ENCODE assay signal across 18 cellular contexts in the genomic region with DNA sequence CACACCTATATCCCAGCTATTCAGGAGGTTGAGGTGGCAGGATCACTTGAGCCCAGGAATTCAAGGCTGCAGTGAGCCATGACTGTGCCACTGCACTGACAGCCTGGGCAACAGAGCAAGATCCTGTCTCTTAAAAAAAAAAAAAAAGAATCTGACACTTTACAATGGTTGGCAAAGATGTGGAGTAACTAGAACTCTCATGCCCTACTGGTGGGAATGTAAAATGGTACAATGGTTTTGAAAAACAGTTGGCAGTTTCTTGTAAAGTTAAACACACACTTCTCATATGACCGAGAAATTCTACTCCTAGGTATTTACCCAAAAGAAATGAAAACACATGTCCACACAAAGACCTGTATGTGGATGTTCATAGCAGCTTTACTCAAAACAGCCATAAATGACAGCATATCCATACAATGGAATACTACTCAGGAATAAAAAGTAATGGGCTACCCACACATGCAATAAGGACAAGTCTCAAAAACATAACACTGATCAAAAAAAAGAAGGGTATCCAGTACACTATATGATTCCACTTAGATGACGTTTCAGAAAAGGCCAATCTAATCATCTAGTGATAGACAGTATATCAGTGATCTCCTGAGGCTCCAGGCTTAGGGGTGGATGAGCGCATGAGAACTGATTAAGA. TPM values are rescaled to one million over a fixed set of nuclear protein-coding genes. Genes with fewer than 3 reads are reported as not detected.
A peak's percentile ranks its signal among the peaks of the same experiment; 100 is the strongest.
DNase-seq lines count a peak whose midpoint lies in the region; ATAC-seq, FAIRE-seq and TF ChIP-seq lines count a peak whose summit lies in the region.
"Had no signal": no experiment of that assay in that cellular context is flagged by ENCODE, and none has a peak within 500 bp of the region (broad histone marks: within the 10 kb centered on the region; RNA-seq: fewer than 3 reads in every experiment).

No MANE protein-coding gene starts in this region.

- H3K79me2 ChIP-seq in astrocyte (ENCODE audit: insufficient read depth, low read length) (peaks cover 8% of the 10 kb centered on the region), hepatocyte (peaks cover 18% of the 10 kb centered on the region)

- H3K4me3 ChIP-seq in AG10803 (ENCODE audit: low read length) (no peak overlapping the region), HEK293 (ENCODE audit: low read depth, low read length) (no peak overlapping the region), astrocyte (ENCODE audit: insufficient read depth, low read depth, low read length) (no peak overlapping the region), hepatocyte (no peak overlapping the region), small intestine (ENCODE audit: low read depth in 1 of 2, low read length in 2 of 2) (no peak overlapping the region)
- H3K4me3 ChIP-seq: left ventricle myocardium inferior, tibial nerve had no signal

- no peak for ATAC-seq in GM21717 (IDR thresholded peaks at IDR 0.05; ENCODE audit: unreplicated experiment)
- ATAC-seq: natural killer cell, WTC11 had no signal

- no peak overlapping the region for H3K27ac ChIP-seq in HEK293 (ENCODE audit: extremely low read depth, low read depth, low read length)
- peak overlapping the region; percentile 99 for H3K27ac ChIP-seq in astrocyte (ENCODE audit: low read depth, low read length)
- peak overlapping the region; percentile 92 for H3K27ac ChIP-seq in hepatocyte
- H3K27ac ChIP-seq in small intestine (ENCODE audit: low read depth in 1 of 2, low read length in 1 of 2): no peak overlapping the region
- H3K27ac ChIP-seq: left ventricle myocardium inferior, tibial nerve had no signal

- no peak overlapping the region for H2AFZ ChIP-seq in astrocyte (ENCODE audit: low read depth, low read length)
- H2AFZ ChIP-seq in hepatocyte: no peak overlapping the region

- peaks cover 2% of the 10 kb centered on the region for H3K36me3 Mint-ChIP-seq in astrocyte (ENCODE audit: low read depth, unreplicated experiment)
- H3K36me3 Mint-ChIP-seq in activated T-helper 2 cell treated with anti-CD3 and anti-CD28 coated beads, Interferon-gamma antibody, Interleukin-2, Interleukin-4, amounts not matched to agents 10 μg/mL and 5 μg/mL and 100 μg/mL, durations not matched to agents 14 hours and 24 hours and 36 hours (ENCODE audit: low read depth): no peaks in the 10 kb centered on the region
- H3K36me3 Mint-ChIP-seq: natural killer cell, WTC11 had no signal

- no peaks in the 10 kb centered on the region for H3K9me3 Mint-ChIP-seq in astrocyte (ENCODE audit: unreplicated experiment)
- no peaks in the 10 kb centered on the region for H3K9me3 Mint-ChIP-seq in activated T-helper 2 cell treated with anti-CD3 and anti-CD28 coated beads, Interferon-gamma antibody, Interleukin-2, Interleukin-4, amounts not matched to agents 10 μg/mL and 5 μg/mL and 100 μg/mL, durations not matched to agents 14 hours and 24 hours and 36 hours
- H3K9me3 Mint-ChIP-seq: activated naive CD8-positive, alpha-beta T cell treated with anti-CD3 and anti-CD28 coated beads for 36 hours; CD8-positive, alpha-beta memory T cell; natural killer cell had no signal

- peaks cover 5% of the 10 kb centered on the region for H3K4me1 Mint-ChIP-seq in astrocyte (ENCODE audit: low read depth, unreplicated experiment)
- peaks cover 7% of the 10 kb centered on the region for H3K4me1 Mint-ChIP-seq in activated T-helper 2 cell treated with anti-CD3 and anti-CD28 coated beads, Interferon-gamma antibody, Interleukin-2, Interleukin-4, amounts not matched to agents 10 μg/mL and 5 μg/mL and 100 μg/mL, durations not matched to agents 14 hours and 24 hours and 36 hours (ENCODE audit: low read depth)

- TF ChIP-seq CTCF in AG10803 (conservative IDR thresholded peaks at IDR 0.05; ENCODE audit: low read length) (peak; percentile 36), HEK293 (tag by site-specific recombination; IDR thresholded peaks at IDR 0.05) (no peak), astrocyte (IDR thresholded peaks at IDR 0.05; ENCODE audit: insufficient read depth, low read depth, low read length) (no peak), hepatocyte (IDR thresholded peaks at IDR 0.05; ENCODE audit: poor library complexity) (peak; percentile 16)

- peak overlapping the region; percentile 85 for H3K9ac ChIP-seq in astrocyte (ENCODE audit: low read length)

- H3K4me1 ChIP-seq in HEK293 (ENCODE audit: control insufficient read depth, insufficient read depth, low read length) (peaks cover 22% of the 10 kb centered on the region), astrocyte (ENCODE audit: insufficient read depth, low read length) (peaks cover 22% of the 10 kb centered on the region), hepatocyte (ENCODE audit: insufficient read depth) (peaks cover 17% of the 10 kb centered on the region), small intestine (ENCODE audit: control insufficient read depth in 2 of 2, insufficient read depth in 1 of 2, low read depth in 1 of 2, low read length in 1 of 2) (peaks cover 0 to 4% of the 10 kb centered on the region in 2 donors)
- H3K4me1 ChIP-seq: left ventricle myocardium inferior, tibial nerve had no signal

- CTCF ChIA-PET in HEK293 (lab: Yijun Ruan, JAX): interaction anchor here (0.6 to 1.4 kb wide), 5 partner anchors 24 to 313 kb away, joined by 3 to 4 read pairs (median 3); no protein-coding TSS in a partner anchor

- no peaks in the 10 kb centered on the region for H4K20me1 ChIP-seq in astrocyte (ENCODE audit: insufficient read depth, low read length)
- no peaks in the 10 kb centered on the region for H4K20me1 ChIP-seq in hepatocyte (ENCODE audit: insufficient read depth, poor library complexity, severe bottlenecking)

- peak; percentile 33 for DNase-seq in AG10803 (ENCODE audit: low read depth)
- peak; percentile 31 for DNase-seq in astrocyte (ENCODE audit: low read depth)
- DNase-seq in hepatocyte (ENCODE audit: low spot score): no peak
- DNase-seq in small intestine: no peak
- no peak for DNase-seq in activated T-helper 2 cell treated with anti-CD3 and anti-CD28 coated beads, Interferon-gamma antibody, Interleukin-2, Interleukin-4, amounts not matched to agents 10 μg/mL and 5 μg/mL and 100 μg/mL, durations not matched to agents 14 hours and 24 hours and 36 hours (ENCODE audit: low spot score)
- DNase-seq in NCI-H146 (lab: John Stamatoyannopoulos, UW): no peak
- DNase-seq: activated naive CD8-positive, alpha-beta T cell treated with anti-CD3 and anti-CD28 coated beads for 36 hours; CD8-positive, alpha-beta memory T cell; left ventricle myocardium inferior; natural killer cell; NCI-H1417; NCI-H446 treated with DMSO at 0.1 percent for 48 hours; retina; stimulated activated CD4-positive, alpha-beta T cell treated with anti-CD3 and anti-CD28 coated beads, Interleukin-1b, Interleukin-23, amount 100 ng/mL, for 48 hours had no signal

- H3K27me3 ChIP-seq in astrocyte (ENCODE audit: insufficient read depth, low read length): no peaks in the 10 kb centered on the region
- no peaks in the 10 kb centered on the region for H3K27me3 ChIP-seq in hepatocyte
- no peaks in the 10 kb centered on the region for H3K27me3 ChIP-seq in small intestine (ENCODE audit: control insufficient read depth in 2 of 2, insufficient read depth in 2 of 2, low read length in 2 of 2)
- H3K27me3 ChIP-seq: tibial nerve had no signal

- H3K36me3 ChIP-seq in HEK293 (ENCODE audit: control insufficient read depth in 2 of 2, insufficient read depth in 1 of 2, low read length in 2 of 2): no peaks in the 10 kb centered on the region
- no peaks in the 10 kb centered on the region for H3K36me3 ChIP-seq in astrocyte (ENCODE audit: insufficient read depth, low read length)
- H3K36me3 ChIP-seq in hepatocyte (replicated peaks; ENCODE audit: insufficient read depth, low read depth): no peaks in the 10 kb centered on the region
- H3K36me3 ChIP-seq in small intestine (ENCODE audit: control insufficient read depth in 2 of 2, insufficient read depth in 2 of 2, low read length in 2 of 2): no peaks in the 10 kb centered on the region
- H3K36me3 ChIP-seq: left ventricle myocardium inferior, tibial nerve had no signal

- H3K4me2 ChIP-seq in astrocyte (ENCODE audit: low read length): no peak overlapping the region
- H3K4me2 ChIP-seq in hepatocyte: no peak overlapping the region

- 68% methylated on average over 3 of the region's 3 CpGs for WGBS in hepatocyte (ENCODE audit: low lambda C conversion rate, missing lambda C conversion rate)
- 77 to 92% (median 91%) methylated on average over 3 of the region's 3 CpGs for WGBS in small intestine, 3 donors

- FAIRE-seq in astrocyte (lab: Jason Lieb, UNC) (no peak), small intestine (lab: Jason Lieb, UNC) (no peak)

- H3K27me3 Mint-ChIP-seq in astrocyte (ENCODE audit: low read depth, unreplicated experiment): no peaks in the 10 kb centered on the region
- H3K27me3 Mint-ChIP-seq in activated T-helper 2 cell treated with anti-CD3 and anti-CD28 coated beads, Interferon-gamma antibody, Interleukin-2, Interleukin-4, amounts not matched to agents 10 μg/mL and 5 μg/mL and 100 μg/mL, durations not matched to agents 14 hours and 24 hours and 36 hours (ENCODE audit: low read depth): no peaks in the 10 kb centered on the region
- H3K27me3 Mint-ChIP-seq: activated naive CD8-positive, alpha-beta T cell treated with anti-CD3 and anti-CD28 coated beads for 36 hours; CD8-positive, alpha-beta memory T cell had no signal

- no peak overlapping the region for H3K4me3 Mint-ChIP-seq in astrocyte (ENCODE audit: unreplicated experiment)
- no peak overlapping the region for H3K4me3 Mint-ChIP-seq in activated T-helper 2 cell treated with anti-CD3 and anti-CD28 coated beads, Interferon-gamma antibody, Interleukin-2, Interleukin-4, amounts not matched to agents 10 μg/mL and 5 μg/mL and 100 μg/mL, durations not matched to agents 14 hours and 24 hours and 36 hours (ENCODE audit: low read depth)
- H3K4me3 Mint-ChIP-seq: activated naive CD8-positive, alpha-beta T cell treated with anti-CD3 and anti-CD28 coated beads for 36 hours; CD8-positive, alpha-beta memory T cell; natural killer cell; WTC11 had no signal

- H3K27ac Mint-ChIP-seq in astrocyte (ENCODE audit: unreplicated experiment): no peak overlapping the region
- no peak overlapping the region for H3K27ac Mint-ChIP-seq in activated T-helper 2 cell treated with anti-CD3 and anti-CD28 coated beads, Interferon-gamma antibody, Interleukin-2, Interleukin-4, amounts not matched to agents 10 μg/mL and 5 μg/mL and 100 μg/mL, durations not matched to agents 14 hours and 24 hours and 36 hours
- H3K27ac Mint-ChIP-seq: activated naive CD8-positive, alpha-beta T cell treated with anti-CD3 and anti-CD28 coated beads for 36 hours; CD8-positive, alpha-beta memory T cell; natural killer cell; WTC11 had no signal

- H3K9me2 ChIP-seq in hepatocyte (replicated peaks; ENCODE audit: insufficient read depth): no peaks in the 10 kb centered on the region

- intact Hi-C loops in activated T-helper 2 cell treated with anti-CD3 and anti-CD28 coated beads, Interferon-gamma antibody, Interleukin-2, Interleukin-4, amounts not matched to agents 10 μg/mL and 5 μg/mL and 100 μg/mL, durations not matched to agents 14 hours and 24 hours and 36 hours (cut with micrococcal nuclease): no loop called here

- H3K9me3 ChIP-seq in HEK293 (ENCODE audit: control insufficient read depth, insufficient read depth, low read depth, low read length) (no peaks in the 10 kb centered on the region), astrocyte (ENCODE audit: insufficient read depth, low read depth, low read length) (no peaks in the 10 kb centered on the region), hepatocyte (ENCODE audit: low read depth) (no peaks in the 10 kb centered on the region), small intestine (ENCODE audit: control insufficient read depth, low read depth) (no peaks in the 10 kb centered on the region)
- H3K9me3 ChIP-seq: left ventricle myocardium inferior, tibial nerve had no signal

- POLR2A ChIA-PET in HEK293 (lab: Yijun Ruan, JAX): no interaction called here

RNA-seq across cellular contexts. Expression of a gene that starts 58.1 kb away (rescaled TPM):
- total RNA-seq in astrocyte (20.9 and 24.3 TPM in 2 replicates), hepatocyte (16.7 and 30.4 TPM in 2 replicates)
- polyA plus RNA-seq in hepatocyte (9.2 and 10.6 TPM in 2 replicates), small intestine (1 to 10 TPM; 2.7 to 6.8 (median 2.9) TPM)
- 17.2 and 18.7 TPM in 2 replicates for total RNA-seq in activated T-helper 2 cell treated with anti-CD3 and anti-CD28 coated beads, Interferon-gamma antibody, Interleukin-2, Interleukin-4, amounts not matched to agents 10 μg/mL and 5 μg/mL and 100 μg/mL, durations not matched to agents 14 hours and 24 hours and 36 hours

Comparison
In these comparisons a context has a peak if more than half of its experiments do, and no peak if none do; other contexts are left out.
1. DNase-seq: peak in AG10803 (single experiment) and astrocyte (single experiment); none in hepatocyte (single experiment), small intestine (single experiment), activated T-helper 2 cell treated with anti-CD3 and anti-CD28 coated beads, Interferon-gamma antibody, Interleukin-2, Interleukin-4, amounts not matched to agents 10 μg/mL and 5 μg/mL and 100 μg/mL, durations not matched to agents 14 hours and 24 hours and 36 hours (single experiment) and NCI-H146 (single experiment).
2. CTCF ChIP-seq: peak in AG10803 (single experiment) and hepatocyte (single experiment); none in HEK293 (single experiment) and astrocyte (single experiment).
3. H3K27ac ChIP-seq: peak in astrocyte (single experiment) and hepatocyte (single experiment); none in HEK293 (single experiment) and small intestine (0 of 2).